8 cellular contexts compared by ENCODE assay signal in the genomic region with DNA sequence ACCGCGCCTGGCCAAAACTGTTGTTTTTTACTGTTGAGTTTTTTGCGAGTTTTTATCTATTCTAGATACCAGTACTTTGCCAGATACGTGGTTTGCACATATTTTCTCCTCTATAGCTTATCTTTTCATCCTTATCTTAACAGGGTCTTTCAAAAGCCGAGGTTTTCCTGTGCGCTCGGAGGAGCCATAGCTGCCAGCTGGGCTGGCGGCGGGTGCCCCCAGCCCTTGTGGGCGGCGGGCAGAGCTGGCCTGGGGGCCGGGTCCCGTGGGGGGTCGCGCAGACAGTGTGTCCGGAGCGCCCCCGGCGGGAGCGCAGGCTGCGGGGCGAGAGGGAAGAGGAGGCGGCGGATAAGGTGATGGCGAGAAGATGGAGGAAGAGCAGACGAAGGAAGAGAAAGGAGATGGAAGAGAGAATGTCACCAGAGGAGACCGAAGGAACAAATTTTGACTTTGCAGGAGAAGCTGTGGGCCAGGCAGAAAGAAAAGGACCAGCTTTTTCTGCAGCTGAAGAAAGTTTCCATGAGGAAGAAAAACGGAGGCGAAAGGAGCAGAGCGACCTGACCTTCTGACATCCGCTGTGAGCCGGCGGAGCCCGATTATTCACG. TPM values are rescaled to one million over a fixed set of nuclear protein-coding genes. Genes with fewer than 3 reads are reported as not detected.
DNase-seq lines count a peak whose midpoint lies in the region; ATAC-seq and TF ChIP-seq lines count a peak whose summit lies in the region.

No MANE protein-coding gene starts in this region.

- ATAC-seq in GM21367 (IDR thresholded peaks at IDR 0.05; ENCODE audit: unreplicated experiment), result peak; percentile 23

- H3K9me2 ChIP-seq in DOHH2 (replicated peaks; ENCODE audit: control insufficient read depth, low read length), result no peaks in the 10 kb centered on the region

- no peaks in the 10 kb centered on the region for H3K27me3 Mint-ChIP-seq in IgD-negative memory B cell

- H4K20me1 ChIP-seq in DOHH2 (ENCODE audit: control insufficient read depth, insufficient read depth, low read depth, low read length), result no peaks in the 10 kb centered on the region

- H3K36me3 Mint-ChIP-seq in IgD-negative memory B cell, result no peaks in the 10 kb centered on the region

- H3K9me3 ChIP-seq in DOHH2 (ENCODE audit: control insufficient read depth, insufficient read depth, low read length) (no peaks in the 10 kb centered on the region), duodenal mucosa (ENCODE audit: control insufficient read depth in 1 of 2, low read length in 2 of 2) (no peaks in the 10 kb centered on the region), neuron (ENCODE audit: low read length) (no peaks in the 10 kb centered on the region)

- peak overlapping the region; percentile 84 to 96 (median 87) for H3K27ac Mint-ChIP-seq in IgD-negative memory B cell

- peak overlapping the region; percentile 82 to 99 (median 92) for H3K4me3 Mint-ChIP-seq in IgD-negative memory B cell

- H3K27me3 ChIP-seq in DOHH2 (ENCODE audit: control insufficient read depth, low read length) (no peaks in the 10 kb centered on the region), duodenal mucosa (ENCODE audit: control insufficient read depth in 1 of 2, insufficient read depth in 2 of 2, low read length in 2 of 2) (no peaks in the 10 kb centered on the region), neuron (ENCODE audit: insufficient read depth, low read length) (no peaks in the 10 kb centered on the region)

- H3K9ac ChIP-seq in duodenal mucosa (ENCODE audit: low read depth in 1 of 2, low read length in 2 of 2), result peak overlapping the region; percentile 44 to 54

- peaks cover 0 to 2% (median 0%) of the 10 kb centered on the region in 3 donors for H3K9me3 Mint-ChIP-seq in IgD-negative memory B cell

- H3K4me1 Mint-ChIP-seq in IgD-negative memory B cell, result peaks cover 12 to 15% (median 14%) of the 10 kb centered on the region in 3 donors

- H2AFZ ChIP-seq in neuron (ENCODE audit: low read depth, low read length), result peak overlapping the region; percentile 80

- H3F3A ChIP-seq in DOHH2 (ENCODE audit: control insufficient read depth, insufficient read depth), result peaks cover 5% of the 10 kb centered on the region

- H3K4me3 ChIP-seq in DOHH2 (ENCODE audit: low read length) (peak overlapping the region; percentile 85), duodenal mucosa (ENCODE audit: low read depth in 1 of 2, low read length in 2 of 2) (peak overlapping the region; percentile 68 to 77), neuron (ENCODE audit: low read length) (no peak overlapping the region)

- H3K4me1 ChIP-seq in DOHH2 (ENCODE audit: control insufficient read depth, low read length) (peaks cover 40% of the 10 kb centered on the region), duodenal mucosa (ENCODE audit: control insufficient read depth in 1 of 2, insufficient read depth in 2 of 2, low read length in 2 of 2) (peaks cover 4 to 13% of the 10 kb centered on the region in 2 donors), neuron (ENCODE audit: insufficient read depth, low read length) (no peaks in the 10 kb centered on the region)

- peak overlapping the region; percentile 24 for H3K27ac ChIP-seq in DOHH2 (ENCODE audit: low read depth, low read length)
- peak overlapping the region; percentile 8 for H3K27ac ChIP-seq in duodenal mucosa (ENCODE audit: low read depth, low read length)

- H3K36me3 ChIP-seq in DOHH2 (ENCODE audit: control insufficient read depth, low read length) (no peaks in the 10 kb centered on the region), duodenal mucosa (ENCODE audit: control insufficient read depth in 1 of 2, insufficient read depth in 2 of 2, low read length in 2 of 2) (no peaks in the 10 kb centered on the region), neuron (ENCODE audit: insufficient read depth, low read length) (no peaks in the 10 kb centered on the region)

- peak; percentile 48 for TF ChIP-seq CTCF in DOHH2 (IDR thresholded peaks at IDR 0.05; ENCODE audit: low read depth, low read length, poor library complexity, severe bottlenecking)

- H3K79me2 ChIP-seq in DOHH2 (ENCODE audit: control insufficient read depth, low read length), result peaks cover 5% of the 10 kb centered on the region; the same call in 1 of the 2 replicates

- H3K4me2 ChIP-seq in DOHH2 (ENCODE audit: low read length), result peak overlapping the region; percentile 99

- DNase-seq in NCI-H774 (lab: John Stamatoyannopoulos, UW) (no peak), RPMI8226 (no peak), cortex of kidney (lab: John Stamatoyannopoulos, UW) (no peak)

RNA-seq across cellular contexts. Expression of a gene that starts 11.0 kb away (rescaled TPM):
- polyA plus RNA-seq in IgD-negative memory B cell, result 220 TPM

RNA-seq across cellular contexts. Expression of a gene that starts 33.9 kb away (rescaled TPM):
- 25.0 TPM for polyA plus RNA-seq in IgD-negative memory B cell

RNA-seq across cellular contexts. Expression of a gene that starts 55.2 kb away (rescaled TPM):
- polyA plus RNA-seq in IgD-negative memory B cell, result not detected
